In the genomic region with DNA sequence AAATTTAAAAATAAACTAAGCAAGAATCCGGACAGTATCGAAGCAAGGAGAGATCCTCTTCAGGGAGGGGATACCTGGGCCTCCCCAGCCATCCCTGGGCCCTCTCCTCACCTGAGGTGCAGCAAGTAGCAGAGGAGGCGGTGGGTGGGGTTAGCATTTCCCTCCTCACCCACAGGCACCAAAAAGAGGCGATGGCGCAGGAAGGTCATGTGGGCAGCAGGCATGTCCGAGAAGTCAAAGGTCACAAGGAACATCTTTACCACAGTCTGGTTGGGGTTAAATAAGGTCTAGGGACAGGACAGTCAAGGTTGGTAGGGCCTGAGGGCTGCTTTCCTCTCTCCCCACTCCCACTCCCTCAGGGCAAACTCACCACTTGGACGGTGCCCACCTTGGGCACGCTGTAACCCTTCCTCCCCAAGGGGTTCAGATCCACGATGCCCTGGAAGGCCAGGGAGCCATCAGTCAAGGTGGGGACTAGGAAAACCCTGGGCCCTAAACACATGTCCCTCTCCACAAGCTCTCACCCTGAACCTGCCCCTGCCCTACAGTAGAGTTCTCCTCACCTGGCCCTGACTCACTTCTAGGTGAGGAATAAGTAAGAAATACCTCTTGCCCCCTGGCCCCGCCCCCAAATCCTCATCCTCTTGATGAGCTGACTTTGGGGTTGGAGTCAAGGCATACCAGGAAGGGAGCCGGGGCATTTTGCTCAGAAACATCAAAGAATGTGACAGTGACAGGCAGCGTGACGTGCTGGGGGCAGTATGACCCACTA, we compare ENCODE assay signal across 18 cellular contexts. TPM values are rescaled to one million over a fixed set of nuclear protein-coding genes. Genes with fewer than 3 reads are reported as not detected.
DNase-seq lines count a peak whose midpoint lies in the region; ATAC-seq, FAIRE-seq and TF ChIP-seq lines count a peak whose summit lies in the region.
"Had no signal": no experiment of that assay in that cellular context is flagged by ENCODE, and none has a peak within 500 bp of the region (broad histone marks: within the 10 kb centered on the region; RNA-seq: fewer than 3 reads in every experiment).

No MANE protein-coding gene starts in this region.

- ATAC-seq in HG03135 (IDR thresholded peaks at IDR 0.05; ENCODE audit: unreplicated experiment), result no peak
- ATAC-seq: CD8-positive, alpha-beta T cell; Panc1 had no signal

- no peak overlapping the region for H3K9ac ChIP-seq in astrocyte (ENCODE audit: low read length)

- H3K36me3 ChIP-seq in astrocyte (ENCODE audit: insufficient read depth, low read length), result peaks cover 33% of the 10 kb centered on the region

- no peaks in the 10 kb centered on the region for H3K27me3 ChIP-seq in astrocyte (ENCODE audit: insufficient read depth, low read length)

- H3K27ac ChIP-seq in astrocyte (ENCODE audit: low read depth, low read length), result no peak overlapping the region

- H3K27me3 Mint-ChIP-seq in astrocyte (ENCODE audit: low read depth, unreplicated experiment) (no peaks in the 10 kb centered on the region), osteocyte (ENCODE audit: unreplicated experiment) (no peaks in the 10 kb centered on the region)
- H3K27me3 Mint-ChIP-seq: B cell had no signal

- peaks cover 58% of the 10 kb centered on the region for H3K79me2 ChIP-seq in astrocyte (ENCODE audit: insufficient read depth, low read length)

- H3K9me3 Mint-ChIP-seq in astrocyte (ENCODE audit: unreplicated experiment) (no peaks in the 10 kb centered on the region), osteocyte (ENCODE audit: unreplicated experiment) (no peaks in the 10 kb centered on the region)
- H3K9me3 Mint-ChIP-seq: CD8-positive, alpha-beta T cell had no signal

- H3K36me3 Mint-ChIP-seq in astrocyte (ENCODE audit: low read depth, unreplicated experiment) (peaks cover 18% of the 10 kb centered on the region), osteocyte (ENCODE audit: unreplicated experiment) (peaks cover 26% of the 10 kb centered on the region)

- no peak overlapping the region for H3K27ac Mint-ChIP-seq in astrocyte (ENCODE audit: unreplicated experiment)
- H3K27ac Mint-ChIP-seq in osteocyte (ENCODE audit: unreplicated experiment), result peak overlapping the region; percentile 23
- H3K27ac Mint-ChIP-seq: B cell; CD8-positive, alpha-beta T cell had no signal

- H3K4me1 Mint-ChIP-seq in astrocyte (ENCODE audit: low read depth, unreplicated experiment), result peaks cover 33% of the 10 kb centered on the region
- peaks cover 34% of the 10 kb centered on the region for H3K4me1 Mint-ChIP-seq in osteocyte (ENCODE audit: unreplicated experiment)

- no peak overlapping the region for H3K4me3 ChIP-seq in astrocyte (ENCODE audit: insufficient read depth, low read depth, low read length)

- H4K20me1 ChIP-seq in astrocyte (ENCODE audit: insufficient read depth, low read length), result peaks cover 35% of the 10 kb centered on the region

- no peaks in the 10 kb centered on the region for H3K9me3 ChIP-seq in astrocyte (ENCODE audit: insufficient read depth, low read depth, low read length)

- no peak for TF ChIP-seq CTCF in GM20000 (IDR thresholded peaks at IDR 0.05; ENCODE audit: extremely low read depth, missing control alignments)
- no peak for TF ChIP-seq CTCF in astrocyte (IDR thresholded peaks at IDR 0.05; ENCODE audit: insufficient read depth, low read depth, low read length)
- no peak for TF ChIP-seq CTCF in osteocyte (IDR thresholded peaks at IDR 0.05)

- no peak overlapping the region for H2AFZ ChIP-seq in astrocyte (ENCODE audit: low read depth, low read length)

- no peak for FAIRE-seq in astrocyte (lab: Jason Lieb, UNC)
- FAIRE-seq: D721Med had no signal

- peaks cover 32% of the 10 kb centered on the region for H3K4me1 ChIP-seq in astrocyte (ENCODE audit: insufficient read depth, low read length)

- H3K4me3 Mint-ChIP-seq in astrocyte (ENCODE audit: unreplicated experiment) (peak overlapping the region; percentile 45), osteocyte (ENCODE audit: unreplicated experiment) (no peak overlapping the region)
- H3K4me3 Mint-ChIP-seq: CD8-positive, alpha-beta T cell had no signal

- no peak overlapping the region for H3K4me2 ChIP-seq in astrocyte (ENCODE audit: low read length)

- DNase-seq in GM20000 (ENCODE audit: low spot score) (peak; percentile 1), astrocyte (ENCODE audit: low read depth) (no peak), islet precursor cell (peak; percentile 31), osteocyte (ENCODE audit: extremely low spot score, unreplicated experiment) (no peak), NCI-H2171 (lab: John Stamatoyannopoulos, UW) (no peak), cortex of kidney (lab: John Stamatoyannopoulos, UW) (no peak)
- DNase-seq: CD8-positive, alpha-beta T cell; GF-D8; GOT3; KG1; NCI-H1092; NCI-H1694; NCI-H82; Right ventricle myocardium superior had no signal

RNA-seq across cellular contexts. Expression of a gene that starts 2.8 kb away (rescaled TPM):
- total RNA-seq in astrocyte, result 83.1 and 85.1 TPM in 2 replicates
- total RNA-seq in osteocyte, result 100 and 104 TPM in 2 replicates

RNA-seq across cellular contexts. Expression of a gene that starts 9.4 kb away (rescaled TPM):
- total RNA-seq in astrocyte, result 19.7 and 20.8 TPM in 2 replicates
- 29.9 and 33.9 TPM in 2 replicates for total RNA-seq in osteocyte

RNA-seq across cellular contexts. Expression of a gene that starts 9.9 kb away (rescaled TPM):
- total RNA-seq in astrocyte (68.9 and 76.9 TPM in 2 replicates), osteocyte (26.8 and 30.3 TPM in 2 replicates)

RNA-seq across cellular contexts. Expression of a gene that starts 26.0 kb away (rescaled TPM):
- total RNA-seq in astrocyte, result 11.0 and 14.1 TPM in 2 replicates
- 22.7 and 27.9 TPM in 2 replicates for total RNA-seq in osteocyte

RNA-seq across cellular contexts. Expression of a gene that starts 33.3 kb away (rescaled TPM):
- 366 and 390 TPM in 2 replicates for total RNA-seq in astrocyte
- 254 and 268 TPM in 2 replicates for total RNA-seq in osteocyte

Comparison
In these comparisons a context has a peak if more than half of its experiments do, and no peak if none do; other contexts are left out.
1. DNase-seq: peak in GM20000 (single experiment) and islet precursor cell (single experiment); none in astrocyte (single experiment), osteocyte (single experiment), NCI-H2171 (single experiment) and cortex of kidney (single experiment).